16 cellular contexts compared by ENCODE assay signal in the genomic region with DNA sequence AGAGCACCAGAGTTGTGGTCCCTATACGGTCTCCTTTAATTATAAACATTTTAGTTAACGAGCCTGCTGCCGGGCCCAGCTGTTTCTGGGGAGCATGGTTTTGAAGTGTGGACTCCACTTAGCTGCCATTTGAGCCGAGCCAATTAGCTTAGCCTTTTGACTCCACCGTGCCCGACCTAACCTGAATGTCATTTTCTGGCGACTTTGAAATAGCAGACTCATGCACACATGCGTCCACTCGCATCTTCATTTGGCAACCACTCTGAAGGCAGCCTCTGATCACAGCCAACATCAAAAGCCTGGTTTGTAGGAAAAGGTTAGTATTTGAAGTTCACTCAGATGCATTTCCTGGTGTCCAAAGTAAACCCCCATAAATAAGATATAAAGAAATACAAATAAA. TPM values are rescaled to one million over a fixed set of nuclear protein-coding genes. Genes with fewer than 3 reads are reported as not detected.
A peak's percentile ranks its signal among the peaks of the same experiment; 100 is the strongest.
DNase-seq lines count a peak whose midpoint lies in the region; ATAC-seq and TF ChIP-seq lines count a peak whose summit lies in the region.
"Had no signal": no experiment of that assay in that cellular context is flagged by ENCODE, and none has a peak within 500 bp of the region (broad histone marks: within the 10 kb centered on the region; RNA-seq: fewer than 3 reads in every experiment).

No MANE protein-coding gene starts in this region.

- H3K4me3 Mint-ChIP-seq in Caco-2 (ENCODE audit: unreplicated experiment) (no peak overlapping the region), GM23338 (no peak overlapping the region), brain (peak overlapping the region in 4 of 5 experiments; percentile 14 to 53 (median 24)), neural crest cell (peak overlapping the region; percentile 80)

- CTCF ChIA-PET in Caco-2 (lab: Charles Lee): interaction anchor here (1.3 kb wide), 1 partner anchor 621 kb away, joined by 3 read pairs; no protein-coding TSS in a partner anchor

- H3K4me1 ChIP-seq in Caco-2 (peaks cover 62% of the 10 kb centered on the region), GM23338 (ENCODE audit: insufficient read depth) (peaks cover 23% of the 10 kb centered on the region)

- peaks cover 53% of the 10 kb centered on the region for H3K4me1 Mint-ChIP-seq in Caco-2 (ENCODE audit: low read depth, unreplicated experiment)
- H3K4me1 Mint-ChIP-seq in GM23338: peaks cover 56% of the 10 kb centered on the region
- H3K4me1 Mint-ChIP-seq in brain: peaks cover 34% of the 10 kb centered on the region
- H3K4me1 Mint-ChIP-seq in neural crest cell: peaks cover 83% of the 10 kb centered on the region

- BruUV-seq in Caco-2 (replicated peaks; lab: Mats Ljungman, UMichigan): no TSS peak

- H3K27me3 ChIP-seq in Caco-2 (replicated peaks; ENCODE audit: control insufficient read depth, insufficient read depth, low read length) (no peaks in the 10 kb centered on the region), GM23338 (ENCODE audit: insufficient read depth) (no peaks in the 10 kb centered on the region)
- H3K27me3 ChIP-seq: Peyer's patch had no signal

- intact Hi-C loops in Caco-2 (cut with micrococcal nuclease; ENCODE audit: unreplicated experiment): no loop called here

- no peaks in the 10 kb centered on the region for H3K9me3 ChIP-seq in Caco-2
- H3K9me3 ChIP-seq: Peyer's patch had no signal

- no peaks in the 10 kb centered on the region; the same call in 1 of the 2 replicates for H3K9me2 ChIP-seq in GM23338 (ENCODE audit: insufficient read depth)

- no peak for TF ChIP-seq CTCF in Caco-2 (IDR thresholded peaks at IDR 0.05; ENCODE audit: insufficient read depth in 1 of 2, low read depth in 1 of 2, low read length in 1 of 2, severe bottlenecking in 1 of 2, unreplicated experiment in 1 of 2)
- TF ChIP-seq CTCF in GM23338 (conservative IDR thresholded peaks at IDR 0.05; ENCODE audit: low read depth in 2 of 2): no peak
- TF ChIP-seq CTCF in brain (conservative IDR thresholded peaks at IDR 0.05): no peak
- TF ChIP-seq CTCF in neural crest cell (conservative IDR thresholded peaks at IDR 0.05): no peak

- H3K4me3 ChIP-seq in Caco-2 (ENCODE audit: low read depth, low read length) (no peak overlapping the region), GM23338 (no peak overlapping the region)
- H3K4me3 ChIP-seq: Peyer's patch had no signal

- H3K79me2 ChIP-seq in GM23338 (replicated peaks; ENCODE audit: insufficient read depth): peaks cover 38% of the 10 kb centered on the region

- H3K36me3 Mint-ChIP-seq in Caco-2 (ENCODE audit: insufficient read depth, unreplicated experiment) (peaks cover 26% of the 10 kb centered on the region), GM23338 (ENCODE audit: low read depth) (peaks cover 87% of the 10 kb centered on the region), brain (peaks cover 89% of the 10 kb centered on the region), neural crest cell (ENCODE audit: low read depth) (peaks cover 43% of the 10 kb centered on the region)

- H2AFZ ChIP-seq in GM23338: no peak overlapping the region

- no peak overlapping the region for H3K4me2 ChIP-seq in GM23338

- POLR2A ChIA-PET in Caco-2 (lab: Charles Lee): no interaction called here

- ATAC-seq in GM23338: no peak
- ATAC-seq: HCT116 had no signal

- H3F3A ChIP-seq in GM23338 (replicated peaks; ENCODE audit: low read depth): no peaks in the 10 kb centered on the region

- peaks cover 30% of the 10 kb centered on the region for H4K20me1 ChIP-seq in GM23338 (replicated peaks; ENCODE audit: insufficient read depth)

- H3K27ac Mint-ChIP-seq in Caco-2 (ENCODE audit: unreplicated experiment) (peak overlapping the region; percentile 22), GM23338 (peak overlapping the region; percentile 13; the same call in 1 of the 2 replicates), brain (peak overlapping the region; percentile 58 to 96 (median 90)), neural crest cell (ENCODE audit: unreplicated experiment) (no peak overlapping the region)

- H3K27me3 Mint-ChIP-seq in Caco-2 (ENCODE audit: insufficient read depth, unreplicated experiment) (no peaks in the 10 kb centered on the region), GM23338 (ENCODE audit: insufficient read depth, low read depth, poor library complexity) (peaks cover 15% of the 10 kb centered on the region), brain (no peaks in the 10 kb centered on the region), neural crest cell (ENCODE audit: low read depth) (no peaks in the 10 kb centered on the region)

- H3K9me3 Mint-ChIP-seq in Caco-2 (ENCODE audit: unreplicated experiment): no peaks in the 10 kb centered on the region
- no peaks in the 10 kb centered on the region for H3K9me3 Mint-ChIP-seq in GM23338
- H3K9me3 Mint-ChIP-seq in brain: no peaks in the 10 kb centered on the region
- no peaks in the 10 kb centered on the region for H3K9me3 Mint-ChIP-seq in neural crest cell

- DNase-seq in Caco-2: no peak
- DNase-seq in GM23338 (ENCODE audit: low spot score): no peak
- no peak for DNase-seq in neural crest cell (ENCODE audit: low read depth, low spot score)
- DNase-seq in activated naive CD4-positive, alpha-beta T cell treated with anti-CD3 and anti-CD28 coated beads, Interleukin-2, amount 50 U/mL, for 16 hours: no peak
- DNase-seq in OCI-M2 (lab: John Stamatoyannopoulos, UW; ENCODE audit: unreplicated experiment): no peak
- no peak for DNase-seq in stimulated activated naive CD4-positive, alpha-beta T cell (lab: John Stamatoyannopoulos, UW)
- DNase-seq: DMS53, IMR-90, Kasumi-1, NCI-H146, NCI-H2081 treated with DMSO at 0.1 percent for 48 hours, NCI-H82, SHP77 treated with DMSO at 0.1 percent for 48 hours had no signal

- H3K36me3 ChIP-seq in Caco-2 (ENCODE audit: control insufficient read depth, insufficient read depth, low read length) (peaks cover 3% of the 10 kb centered on the region; the same call in 1 of the 2 replicates), GM23338 (ENCODE audit: insufficient read depth) (peaks cover 20% of the 10 kb centered on the region)

- H3K27ac ChIP-seq in GM23338 (ENCODE audit: low read depth): no peak overlapping the region
- H3K27ac ChIP-seq: Peyer's patch had no signal

TF ChIP-seq in GM23338, 12 proteins besides CTCF, POLR2A, EP300 and RAD21:
- TF ChIP-seq POLR2AphosphoS5 (IDR thresholded peaks at IDR 0.05; ENCODE audit: low read depth): no peak

RNA-seq across cellular contexts. Expression of gene AXIN2, which starts 16.8 kb away (rescaled TPM):
- 141 and 168 TPM in 2 replicates for total RNA-seq in Caco-2 (2022)
- 28.2 and 32.7 TPM in 2 replicates for total RNA-seq in GM23338 (2014; rRNA removed; shearing (Covaris generic))
- polyA plus RNA-seq in GM23338 (2016; fragmentation: Nextera tagmentation; extraction: Ambion mirVana): 8.0 and 9.4 TPM in 2 replicates
- 5.6 TPM for polyA plus RNA-seq in brain (ENCODE audit: insufficient read depth, low read depth, low replicate concordance)
- 66.5 and 68.5 TPM in 2 replicates for total RNA-seq in neural crest cell

Comparison
In these comparisons a context has a peak if more than half of its experiments do, and no peak if none do; other contexts are left out.
1. H3K4me3 Mint-ChIP-seq: peak in brain (4 of 5) and neural crest cell (single experiment); none in Caco-2 (single experiment) and GM23338 (single experiment).